ENCODE assay signal across 20 cellular contexts in genomic region chr6:53917464-53917842, GRCh38.
DNase-seq lines count a peak whose midpoint lies in the region; ATAC-seq lines count a peak whose summit lies in the region.
"Had no signal": no experiment of that assay in that cellular context is flagged by ENCODE, and none has a peak within 500 bp of the region (broad histone marks: within the 10 kb centered on the region; RNA-seq: fewer than 3 reads in every experiment).

No MANE protein-coding gene starts in this region.

- peaks cover 25 to 71% (median 47%) of the 10 kb centered on the region in 10 experiments for H3K4me1 ChIP-seq in BLaER1 treated with 17β-estradiol and CSF1 and Interleukin-3, amounts not matched to agents 10 nM and 100 nM
- H3K4me1 ChIP-seq: A549, upper lobe of right lung had no signal

- peak; percentile 53 for ATAC-seq in GM19372 (IDR thresholded peaks at IDR 0.05; ENCODE audit: low read depth, unreplicated experiment)
- peak; percentile 53 for ATAC-seq in HG02588 (IDR thresholded peaks at IDR 0.05; ENCODE audit: unreplicated experiment)
- ATAC-seq in HG03460 (IDR thresholded peaks at IDR 0.05; ENCODE audit: unreplicated experiment): peak; percentile 54
- ATAC-seq: A549; activated CD8-positive, alpha-beta T cell treated with anti-CD3 and anti-CD28 coated beads for 36 hours; activated T-helper 17 cell treated with anti-CD3 and anti-CD28 coated beads, Interleukin-2, amount 50 U/mL, for 72 hours; stimulated activated memory B cell treated with anti-CD40 and anti-IgM and Interleukin-4, amounts not matched to agents 10 μg/mL and 1 μg/mL and 100 μg/mL, for 72 hours; upper lobe of right lung had no signal

- H3K27me3 ChIP-seq in BLaER1 treated with 17β-estradiol and CSF1 and Interleukin-3, amounts not matched to agents 10 nM and 100 nM: no peaks in the 10 kb centered on the region
- H3K27me3 ChIP-seq: neutrophil, SJSA1, upper lobe of right lung had no signal

- H3K4me3 ChIP-seq in BLaER1 treated with 17β-estradiol and CSF1 and Interleukin-3, amounts not matched to agents 10 nM and 100 nM: no peak overlapping the region
- H3K4me3 ChIP-seq: A549, SJSA1, upper lobe of right lung had no signal

- no peak for DNase-seq in occipital lobe (lab: John Stamatoyannopoulos, UW)
- DNase-seq in HPDE6-E6E7 (ENCODE audit: extremely low spot score): no peak
- no peak for DNase-seq in activated CD4-positive, alpha-beta T cell treated with anti-CD3 and anti-CD28 coated beads, Interleukin-2, amount 50 U/mL, for 48 hours
- DNase-seq in NCI-H1417 treated with DMSO at 0.1 percent for 48 hours (lab: John Stamatoyannopoulos, UW): no peak
- DNase-seq: activated CD8-positive, alpha-beta T cell treated with anti-CD3 and anti-CD28 coated beads for 36 hours; H9; IMR-90; islet precursor cell; NCI-H1092 treated with DMSO at 0.1 percent for 48 hours; NCI-H2227 treated with DMSO at 0.1 percent for 48 hours; upper lobe of right lung had no signal

- H4K20me1 ChIP-seq in BLaER1 treated with 17β-estradiol and CSF1 and Interleukin-3, amounts not matched to agents 10 nM and 100 nM: no peaks in the 10 kb centered on the region

- peak overlapping the region; percentile 26 to 82 (median 65); a peak in 20 of 22 replicates for H3K4me2 ChIP-seq in BLaER1 treated with 17β-estradiol and CSF1 and Interleukin-3, amounts not matched to agents 10 nM and 100 nM
- H3K4me2 ChIP-seq: A549 had no signal

- no peak overlapping the region for H3K9ac ChIP-seq in BLaER1 treated with 17β-estradiol and CSF1 and Interleukin-3, amounts not matched to agents 10 nM and 100 nM

- no peak overlapping the region for H3K27ac ChIP-seq in BLaER1 treated with 17β-estradiol and CSF1 and Interleukin-3, amounts not matched to agents 10 nM and 100 nM
- H3K27ac ChIP-seq: A549, neutrophil, SJSA1, upper lobe of right lung had no signal

- H3K9me3 ChIP-seq in BLaER1 treated with 17β-estradiol and CSF1 and Interleukin-3, amounts not matched to agents 10 nM and 100 nM (replicated peaks in 1 of 11): peaks cover 0 to 8% (median 0%) of the 10 kb centered on the region in 11 experiments; a peak in 6 of 22 replicates
- H3K9me3 ChIP-seq: A549, neutrophil, SJSA1, upper lobe of right lung had no signal

- H3K36me3 ChIP-seq in BLaER1 treated with 17β-estradiol and CSF1 and Interleukin-3, amounts not matched to agents 10 nM and 100 nM: peaks cover 0 to 37% (median 13%) of the 10 kb centered on the region in 11 experiments; a peak in 16 of 22 replicates
- H3K36me3 ChIP-seq: upper lobe of right lung had no signal
